Comparison of ENCODE assay signal across 13 cellular contexts in the genomic region with DNA sequence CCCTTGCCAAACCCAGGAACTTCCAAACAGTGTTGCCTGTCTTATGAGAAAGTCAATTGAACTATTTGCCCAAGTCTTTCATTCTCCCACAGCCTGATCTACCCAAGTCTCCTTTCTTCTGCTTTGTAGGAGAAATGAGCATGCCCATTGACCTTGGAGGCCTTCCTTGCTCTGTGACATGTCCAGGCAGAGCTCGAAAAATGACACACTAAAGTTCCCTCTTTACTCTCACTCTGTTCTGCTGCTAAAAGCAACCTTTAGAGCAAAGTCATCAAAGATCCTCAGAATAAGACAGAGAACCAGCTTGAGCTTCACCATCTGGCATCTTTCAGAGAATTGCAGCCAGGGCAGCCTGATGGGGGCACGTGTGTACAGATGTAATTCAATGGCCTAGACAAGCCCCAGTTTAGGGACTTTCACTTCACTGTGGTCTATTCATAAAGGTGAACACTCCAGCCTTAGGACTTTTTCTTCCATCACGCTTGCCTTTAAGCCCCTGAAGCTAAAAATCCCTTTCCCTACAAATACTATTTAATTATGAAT.
DNase-seq lines count a peak whose midpoint lies in the region; ATAC-seq, FAIRE-seq and TF ChIP-seq lines count a peak whose summit lies in the region.
"Had no signal": no experiment of that assay in that cellular context is flagged by ENCODE, and none has a peak within 500 bp of the region (broad histone marks: within the 10 kb centered on the region; RNA-seq: fewer than 3 reads in every experiment).

No MANE protein-coding gene starts in this region.

- H3K4me2 ChIP-seq in K562 (ENCODE audit: insufficient read depth, low read length) (no peak overlapping the region), osteoblast (ENCODE audit: insufficient read depth, low read length) (no peak overlapping the region)

- no peaks in the 10 kb centered on the region for H3K4me1 Mint-ChIP-seq in T-helper 2 cell treated with Interferon-gamma antibody and Interleukin-4, amounts not matched to agents 5 μg/mL and 100 μg/mL, for 36 hours (ENCODE audit: low read depth)

- 41% methylated on average over 2 of the region's 3 CpGs for WGBS in K562 (ENCODE audit: insufficient coverage, low coverage, missing lambda C conversion rate)

- POLR2A ChIA-PET in K562 (lab: Yijun Ruan, JAX): interaction anchor here (1.1 kb wide), 1 partner anchor 8 kb away, joined by 3 read pairs; no protein-coding TSS in a partner anchor

- H3K4me1 ChIP-seq in K562 (replicated peaks in 1 of 2; ENCODE audit: control insufficient read depth in 2 of 2, insufficient read depth in 2 of 2, low read length in 2 of 2) (peaks cover 14 to 15% of the 10 kb centered on the region in 2 experiments; a peak in 4 of 5 replicates), osteoblast (ENCODE audit: insufficient read depth, low read length) (no peaks in the 10 kb centered on the region)

- H3K27ac ChIP-seq in K562 (ENCODE audit: extremely low read depth, low read depth, low read length): no peak overlapping the region
- H3K27ac ChIP-seq in osteoblast (ENCODE audit: low read depth, low read length): no peak overlapping the region
- H3K27ac ChIP-seq: SJCRH30 had no signal

- CTCF ChIA-PET in K562 (lab: Yijun Ruan, JAX; ENCODE audit: low intra/inter-chr PET ratio): no interaction called here

- no peaks in the 10 kb centered on the region for H4K20me1 ChIP-seq in K562 (replicated peaks; ENCODE audit: control insufficient read depth, insufficient read depth, low read length)
- no peaks in the 10 kb centered on the region for H4K20me1 ChIP-seq in osteoblast (ENCODE audit: insufficient read depth, low read length)

- H3K4me3 ChIP-seq in K562: no peak overlapping the region
- H3K4me3 ChIP-seq in osteoblast (ENCODE audit: insufficient read depth, low read length): no peak overlapping the region
- H3K4me3 ChIP-seq: SJCRH30 had no signal

- no peaks in the 10 kb centered on the region for H3K9me3 Mint-ChIP-seq in T-helper 2 cell treated with Interferon-gamma antibody and Interleukin-4, amounts not matched to agents 5 μg/mL and 100 μg/mL, for 36 hours

- no peak for TF ChIP-seq EP300 in K562 (IDR thresholded peaks at IDR 0.05; ENCODE audit: low read length)

- H2AFZ ChIP-seq in K562 (ENCODE audit: low read depth, low read length) (peak overlapping the region; percentile 74), osteoblast (ENCODE audit: low read length) (no peak overlapping the region)

- H3K36me3 ChIP-seq in K562 (ENCODE audit: control insufficient read depth, insufficient read depth, low read length) (0 out of 3 replicates have a peak, but pooled peaks cover 4% of the 10 kb centered on the region), osteoblast (ENCODE audit: insufficient read depth, low read length) (no peaks in the 10 kb centered on the region)
- H3K36me3 ChIP-seq: SJCRH30 had no signal

- H3K9me3 ChIP-seq in K562 (replicated peaks; ENCODE audit: control insufficient read depth, insufficient read depth, low read depth, low read length) (no peaks in the 10 kb centered on the region), osteoblast (ENCODE audit: low read depth, low read length) (no peaks in the 10 kb centered on the region)
- H3K9me3 ChIP-seq: SJCRH30 had no signal

- DNase-seq in K562 (ENCODE audit: extremely low read depth in 1 of 4, low spot score in 3 of 4): no peak
- DNase-seq in osteoblast (ENCODE audit: insufficient read length, low spot score, missing footprints): peak; percentile 61
- no peak for DNase-seq in activated CD4-positive, alpha-beta T cell treated with anti-CD3 and anti-CD28 coated beads for 4 hours
- DNase-seq in T-helper 2 cell treated with Interferon-gamma antibody and Interleukin-4, amounts not matched to agents 5 μg/mL and 100 μg/mL, for 36 hours (ENCODE audit: low spot score): no peak
- DNase-seq: GOT3, NCI-H1105, NCI-H187, NCI-H774, SJCRH30 had no signal

- ATAC-seq in GM18867 (IDR thresholded peaks at IDR 0.05; ENCODE audit: unreplicated experiment) (peak; percentile 48), HG03378 (IDR thresholded peaks at IDR 0.05; ENCODE audit: unreplicated experiment) (peak; percentile 45), K562 (no peak), GM19351 (IDR thresholded peaks at IDR 0.05; ENCODE audit: unreplicated experiment) (no peak)

- H3K4me3 Mint-ChIP-seq in T-helper 2 cell treated with Interferon-gamma antibody and Interleukin-4, amounts not matched to agents 5 μg/mL and 100 μg/mL, for 36 hours: no peak overlapping the region

- TF ChIP-seq CTCF in K562 (IDR thresholded peaks at IDR 0.05 in 2 of 3, conservative IDR thresholded peaks at IDR 0.05 in 1 of 3; ENCODE audit: insufficient read depth in 2 of 3, low read depth in 1 of 3, low read length in 3 of 3): no peak
- TF ChIP-seq CTCF in osteoblast (IDR thresholded peaks at IDR 0.05; ENCODE audit: extremely low read depth, low read depth, low read length): no peak

- in situ Hi-C loops in K562 (cut with MboI): no loop called here

- no peak for TF ChIP-seq POLR2A in K562 (conservative IDR thresholded peaks at IDR 0.05)

- H3K27ac Mint-ChIP-seq in T-helper 2 cell treated with Interferon-gamma antibody and Interleukin-4, amounts not matched to agents 5 μg/mL and 100 μg/mL, for 36 hours: no peak overlapping the region

- H3K27me3 ChIP-seq in K562 (ENCODE audit: control insufficient read depth in 2 of 2, insufficient read depth in 2 of 2, low read length in 2 of 2) (no peaks in the 10 kb centered on the region), osteoblast (ENCODE audit: insufficient read depth, low read length) (no peaks in the 10 kb centered on the region)
- H3K27me3 ChIP-seq: SJCRH30 had no signal

- H3K9ac ChIP-seq in K562 (ENCODE audit: insufficient read depth in 1 of 2, low read depth in 2 of 2, low read length in 2 of 2): no peak overlapping the region

- H3K79me2 ChIP-seq in K562 (ENCODE audit: control insufficient read depth, insufficient read depth, low read length) (peaks cover 36% of the 10 kb centered on the region), osteoblast (ENCODE audit: insufficient read depth, low read length) (no peaks in the 10 kb centered on the region)

- H3K36me3 Mint-ChIP-seq in T-helper 2 cell treated with Interferon-gamma antibody and Interleukin-4, amounts not matched to agents 5 μg/mL and 100 μg/mL, for 36 hours (ENCODE audit: low read depth): no peaks in the 10 kb centered on the region

- H3K27me3 Mint-ChIP-seq in T-helper 2 cell treated with Interferon-gamma antibody and Interleukin-4, amounts not matched to agents 5 μg/mL and 100 μg/mL, for 36 hours (ENCODE audit: low read depth): peaks cover 18% of the 10 kb centered on the region

- no peak for TF ChIP-seq RAD21 in K562 (CRISPR knock-in tag; conservative IDR thresholded peaks at IDR 0.05 in 1 of 2, IDR thresholded peaks at IDR 0.05 in 1 of 2)

- no TSS peak for BruUV-seq in K562 (replicated peaks; lab: Mats Ljungman, UMichigan)

- intact Hi-C loops in K562 (cut with micrococcal nuclease): no loop called here

- H3K9me1 ChIP-seq in K562 (ENCODE audit: control insufficient read depth, insufficient read depth, low read length): no peaks in the 10 kb centered on the region

- no peak for FAIRE-seq in K562 (lab: Jason Lieb, UNC)
- FAIRE-seq: RCC 7860 had no signal

TF ChIP-seq in K562, 482 proteins besides CTCF, POLR2A, EP300 and RAD21 (continues in another document):
- no peak for TF ChIP-seq MTF1 (CRISPR knock-in tag; IDR thresholded peaks at IDR 0.05; ENCODE audit: borderline replicate concordance)
- no peak for TF ChIP-seq EZH2 (IDR thresholded peaks at IDR 0.05; ENCODE audit: borderline replicate concordance, low read depth, low read length)
- TF ChIP-seq NR2C1 (IDR thresholded peaks at IDR 0.05): no peak
- no peak for TF ChIP-seq NR2C1 (tag; IDR thresholded peaks at IDR 0.05)
- TF ChIP-seq NEUROD1 (IDR thresholded peaks at IDR 0.05; ENCODE audit: borderline replicate concordance, low read depth, low read length, partially characterized antibody): no peak
- TF ChIP-seq ATF6 (CRISPR knock-in tag; IDR thresholded peaks at IDR 0.05): no peak
- TF ChIP-seq FOSL1 (tag; conservative IDR thresholded peaks at IDR 0.05): no peak
- TF ChIP-seq, protein P1, sequence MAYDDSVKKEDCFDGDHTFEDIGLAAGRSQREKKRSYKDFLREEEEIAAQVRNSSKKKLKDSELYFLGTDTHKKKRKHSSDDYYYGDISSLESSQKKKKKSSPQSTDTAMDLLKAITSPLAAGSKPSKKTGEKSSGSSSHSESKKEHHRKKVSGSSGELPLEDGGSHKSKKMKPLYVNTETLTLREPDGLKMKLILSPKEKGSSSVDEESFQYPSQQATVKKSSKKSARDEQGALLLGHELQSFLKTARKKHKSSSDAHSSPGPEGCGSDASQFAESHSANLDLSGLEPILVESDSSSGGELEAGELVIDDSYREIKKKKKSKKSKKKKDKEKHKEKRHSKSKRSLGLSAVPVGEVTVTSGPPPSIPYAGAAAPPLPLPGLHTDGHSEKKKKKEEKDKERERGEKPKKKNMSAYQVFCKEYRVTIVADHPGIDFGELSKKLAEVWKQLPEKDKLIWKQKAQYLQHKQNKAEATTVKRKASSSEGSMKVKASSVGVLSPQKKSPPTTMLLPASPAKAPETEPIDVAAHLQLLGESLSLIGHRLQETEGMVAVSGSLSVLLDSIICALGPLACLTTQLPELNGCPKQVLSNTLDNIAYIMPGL (CRISPR knock-in tag; IDR thresholded peaks at IDR 0.05): no peak

Comparison
In these comparisons a context has a peak if more than half of its experiments do, and no peak if none do; other contexts are left out.
1. ATAC-seq: peak in GM18867 (single experiment) and HG03378 (single experiment); none in K562 (single experiment) and GM19351 (single experiment).